ENCODE assay signal across 11 cellular contexts in the genomic region with DNA sequence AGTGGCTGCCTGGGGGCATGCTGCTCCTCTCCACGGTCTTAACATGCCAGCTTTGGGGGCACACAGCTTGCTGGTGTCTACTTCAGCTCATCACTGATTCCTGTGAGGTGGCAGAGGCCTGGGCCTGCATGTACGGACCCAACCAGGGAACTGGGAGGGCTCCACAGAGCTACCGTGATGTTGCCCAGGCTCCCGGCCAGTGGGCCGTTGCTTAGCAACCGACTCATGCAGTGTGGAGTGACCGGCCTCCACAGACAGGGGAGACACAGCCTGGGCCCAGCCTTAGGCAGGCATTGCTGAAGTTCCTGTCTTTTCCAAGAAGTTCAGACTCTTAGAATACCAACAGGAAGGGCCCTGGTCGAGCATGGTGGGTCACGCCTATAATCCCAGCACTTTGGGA. TPM values are rescaled to one million over a fixed set of nuclear protein-coding genes. Genes with fewer than 3 reads are reported as not detected.
DNase-seq lines count a peak whose midpoint lies in the region; ATAC-seq and TF ChIP-seq lines count a peak whose summit lies in the region.
"Had no signal": no experiment of that assay in that cellular context is flagged by ENCODE, and none has a peak within 500 bp of the region (broad histone marks: within the 10 kb centered on the region; RNA-seq: fewer than 3 reads in every experiment).

No MANE protein-coding gene starts in this region.

- H3K4me3 ChIP-seq in osteoblast (ENCODE audit: insufficient read depth, low read length), result no peak overlapping the region

- POLR2A ChIA-PET in WTC11 (lab: Charles Lee), result no interaction called here
- POLR2A ChIA-PET in activated CD8-positive, alpha-beta T cell treated with anti-CD3 and anti-CD28 coated beads, Interleukin-2, amount 10 ng/mL, durations not matched to agents 7 days and 5 days (lab: Charles Lee), result no interaction called here

- H3K9me3 Mint-ChIP-seq in WTC11, result no peaks in the 10 kb centered on the region
- no peaks in the 10 kb centered on the region for H3K9me3 Mint-ChIP-seq in activated CD8-positive, alpha-beta T cell treated with anti-CD3 and anti-CD28 coated beads, Interleukin-2, amount 10 ng/mL, durations not matched to agents 7 days and 5 days (ENCODE audit: insufficient read depth)
- H3K9me3 Mint-ChIP-seq in activated T-helper 2 cell treated with anti-CD3 and anti-CD28 coated beads, Interferon-gamma antibody, Interleukin-2, Interleukin-4, amounts not matched to agents 10 μg/mL and 5 μg/mL and 100 μg/mL, durations not matched to agents 14 hours and 24 hours and 36 hours, result no peaks in the 10 kb centered on the region
- H3K9me3 Mint-ChIP-seq: activated naive CD4-positive, alpha-beta T cell treated with anti-CD3 and anti-CD28 coated beads for 36 hours had no signal

- intact Hi-C loops in head of caudate nucleus (cut with DNase I), result no loop called here
- intact Hi-C loops in activated T-helper 2 cell treated with anti-CD3 and anti-CD28 coated beads, Interferon-gamma antibody, Interleukin-2, Interleukin-4, amounts not matched to agents 10 μg/mL and 5 μg/mL and 100 μg/mL, durations not matched to agents 14 hours and 24 hours and 36 hours (cut with micrococcal nuclease), result no loop called here

- H3K79me2 ChIP-seq in osteoblast (ENCODE audit: insufficient read depth, low read length), result no peaks in the 10 kb centered on the region

- peaks cover 14% of the 10 kb centered on the region for H3K4me1 Mint-ChIP-seq in WTC11
- H3K4me1 Mint-ChIP-seq in activated CD8-positive, alpha-beta T cell treated with anti-CD3 and anti-CD28 coated beads, Interleukin-2, amount 10 ng/mL, durations not matched to agents 7 days and 5 days (ENCODE audit: low read depth), result no peaks in the 10 kb centered on the region
- H3K4me1 Mint-ChIP-seq in activated T-helper 2 cell treated with anti-CD3 and anti-CD28 coated beads, Interferon-gamma antibody, Interleukin-2, Interleukin-4, amounts not matched to agents 10 μg/mL and 5 μg/mL and 100 μg/mL, durations not matched to agents 14 hours and 24 hours and 36 hours (ENCODE audit: low read depth), result no peaks in the 10 kb centered on the region
- H3K4me1 Mint-ChIP-seq: activated CD4-positive, alpha-beta T cell treated with anti-CD3 and anti-CD28 coated beads for 36 hours had no signal

- H3K36me3 ChIP-seq in osteoblast (ENCODE audit: insufficient read depth, low read length), result no peaks in the 10 kb centered on the region

- no peak overlapping the region for H3K27ac ChIP-seq in osteoblast (ENCODE audit: low read depth, low read length)
- H3K27ac ChIP-seq: epithelial cell of prostate had no signal

- H3K4me1 ChIP-seq in osteoblast (ENCODE audit: insufficient read depth, low read length), result no peaks in the 10 kb centered on the region

- no peak for TF ChIP-seq CTCF in WTC11 (IDR thresholded peaks at IDR 0.05)
- no peak for TF ChIP-seq CTCF in osteoblast (IDR thresholded peaks at IDR 0.05; ENCODE audit: extremely low read depth, low read depth, low read length)

- no peaks in the 10 kb centered on the region; the same call in 1 of the 2 replicates for H3K27me3 Mint-ChIP-seq in WTC11 (ENCODE audit: low read depth)
- no peaks in the 10 kb centered on the region for H3K27me3 Mint-ChIP-seq in activated CD8-positive, alpha-beta T cell treated with anti-CD3 and anti-CD28 coated beads, Interleukin-2, amount 10 ng/mL, durations not matched to agents 7 days and 5 days (ENCODE audit: low read depth)
- no peaks in the 10 kb centered on the region for H3K27me3 Mint-ChIP-seq in activated T-helper 2 cell treated with anti-CD3 and anti-CD28 coated beads, Interferon-gamma antibody, Interleukin-2, Interleukin-4, amounts not matched to agents 10 μg/mL and 5 μg/mL and 100 μg/mL, durations not matched to agents 14 hours and 24 hours and 36 hours (ENCODE audit: low read depth)
- H3K27me3 Mint-ChIP-seq: activated CD4-positive, alpha-beta T cell treated with anti-CD3 and anti-CD28 coated beads for 36 hours had no signal

- DNase-seq in GM04503 (ENCODE audit: low read depth) (peak; percentile 17), WTC11 (ENCODE audit: low spot score) (no peak), head of caudate nucleus (peak in 41 of 42 donors; percentile 33 to 80 (median 62)), osteoblast (ENCODE audit: insufficient read length, low spot score, missing footprints) (peak; percentile 92), NCI-H446 treated with DMSO at 0.1 percent for 48 hours (lab: John Stamatoyannopoulos, UW) (no peak)
- no peak for DNase-seq in activated CD8-positive, alpha-beta T cell treated with anti-CD3 and anti-CD28 coated beads, Interleukin-2, amount 10 ng/mL, durations not matched to agents 7 days and 5 days
- no peak for DNase-seq in activated T-helper 2 cell treated with anti-CD3 and anti-CD28 coated beads, Interferon-gamma antibody, Interleukin-2, Interleukin-4, amounts not matched to agents 10 μg/mL and 5 μg/mL and 100 μg/mL, durations not matched to agents 14 hours and 24 hours and 36 hours (ENCODE audit: low spot score)
- DNase-seq: activated CD4-positive, alpha-beta T cell treated with anti-CD3 and anti-CD28 coated beads for 36 hours; activated naive CD4-positive, alpha-beta T cell treated with anti-CD3 and anti-CD28 coated beads for 36 hours had no signal

- H3K9me3 ChIP-seq in osteoblast (ENCODE audit: low read depth, low read length), result no peaks in the 10 kb centered on the region

- no peaks in the 10 kb centered on the region for H3K27me3 ChIP-seq in osteoblast (ENCODE audit: insufficient read depth, low read length)

- ATAC-seq in WTC11 (peak; percentile 51), HG03457 (IDR thresholded peaks at IDR 0.05; ENCODE audit: unreplicated experiment) (no peak)
- ATAC-seq in activated CD8-positive, alpha-beta T cell treated with anti-CD3 and anti-CD28 coated beads, Interleukin-2, amount 10 ng/mL, durations not matched to agents 7 days and 5 days, result no peak
- ATAC-seq: activated CD4-positive, alpha-beta T cell treated with anti-CD3 and anti-CD28 coated beads for 36 hours had no signal

- no peak overlapping the region for H3K4me3 Mint-ChIP-seq in WTC11
- no peak overlapping the region for H3K4me3 Mint-ChIP-seq in activated CD8-positive, alpha-beta T cell treated with anti-CD3 and anti-CD28 coated beads, Interleukin-2, amount 10 ng/mL, durations not matched to agents 7 days and 5 days
- no peak overlapping the region for H3K4me3 Mint-ChIP-seq in activated T-helper 2 cell treated with anti-CD3 and anti-CD28 coated beads, Interferon-gamma antibody, Interleukin-2, Interleukin-4, amounts not matched to agents 10 μg/mL and 5 μg/mL and 100 μg/mL, durations not matched to agents 14 hours and 24 hours and 36 hours (ENCODE audit: low read depth)
- H3K4me3 Mint-ChIP-seq: activated CD4-positive, alpha-beta T cell treated with anti-CD3 and anti-CD28 coated beads for 36 hours; activated naive CD4-positive, alpha-beta T cell treated with anti-CD3 and anti-CD28 coated beads for 36 hours had no signal

- no peak overlapping the region for H2AFZ ChIP-seq in osteoblast (ENCODE audit: low read length)

- H3K27ac Mint-ChIP-seq in WTC11, result no peak overlapping the region; the same call in 1 of the 2 replicates
- H3K27ac Mint-ChIP-seq in activated CD8-positive, alpha-beta T cell treated with anti-CD3 and anti-CD28 coated beads, Interleukin-2, amount 10 ng/mL, durations not matched to agents 7 days and 5 days, result no peak overlapping the region
- no peak overlapping the region for H3K27ac Mint-ChIP-seq in activated T-helper 2 cell treated with anti-CD3 and anti-CD28 coated beads, Interferon-gamma antibody, Interleukin-2, Interleukin-4, amounts not matched to agents 10 μg/mL and 5 μg/mL and 100 μg/mL, durations not matched to agents 14 hours and 24 hours and 36 hours
- H3K27ac Mint-ChIP-seq: activated CD4-positive, alpha-beta T cell treated with anti-CD3 and anti-CD28 coated beads for 36 hours; activated naive CD4-positive, alpha-beta T cell treated with anti-CD3 and anti-CD28 coated beads for 36 hours had no signal

- no peak overlapping the region for H3K4me2 ChIP-seq in osteoblast (ENCODE audit: insufficient read depth, low read length)

- no peaks in the 10 kb centered on the region for H3K36me3 Mint-ChIP-seq in WTC11
- H3K36me3 Mint-ChIP-seq in activated CD8-positive, alpha-beta T cell treated with anti-CD3 and anti-CD28 coated beads, Interleukin-2, amount 10 ng/mL, durations not matched to agents 7 days and 5 days (ENCODE audit: low read depth), result no peaks in the 10 kb centered on the region
- H3K36me3 Mint-ChIP-seq in activated T-helper 2 cell treated with anti-CD3 and anti-CD28 coated beads, Interferon-gamma antibody, Interleukin-2, Interleukin-4, amounts not matched to agents 10 μg/mL and 5 μg/mL and 100 μg/mL, durations not matched to agents 14 hours and 24 hours and 36 hours (ENCODE audit: low read depth), result no peaks in the 10 kb centered on the region

- CTCF ChIA-PET in WTC11 (lab: Charles Lee), result interaction anchor here (1.0 to 1.3 kb wide), 2 partner anchors 12 to 718 kb away, joined by 3 to 4 read pairs; no protein-coding TSS in a partner anchor
- CTCF ChIA-PET in activated CD8-positive, alpha-beta T cell treated with anti-CD3 and anti-CD28 coated beads, Interleukin-2, amount 10 ng/mL, durations not matched to agents 7 days and 5 days (lab: Charles Lee), result no interaction called here

- H4K20me1 ChIP-seq in osteoblast (ENCODE audit: insufficient read depth, low read length), result peaks cover 4% of the 10 kb centered on the region

TF ChIP-seq in WTC11, 78 proteins besides CTCF, POLR2A, EP300 and RAD21 (continues in another document):
- TF ChIP-seq, protein P1, sequence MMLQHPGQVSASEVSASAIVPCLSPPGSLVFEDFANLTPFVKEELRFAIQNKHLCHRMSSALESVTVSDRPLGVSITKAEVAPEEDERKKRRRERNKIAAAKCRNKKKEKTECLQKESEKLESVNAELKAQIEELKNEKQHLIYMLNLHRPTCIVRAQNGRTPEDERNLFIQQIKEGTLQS (CRISPR knock-in tag; conservative IDR thresholded peaks at IDR 0.05), result no peak
- TF ChIP-seq, protein P2, sequence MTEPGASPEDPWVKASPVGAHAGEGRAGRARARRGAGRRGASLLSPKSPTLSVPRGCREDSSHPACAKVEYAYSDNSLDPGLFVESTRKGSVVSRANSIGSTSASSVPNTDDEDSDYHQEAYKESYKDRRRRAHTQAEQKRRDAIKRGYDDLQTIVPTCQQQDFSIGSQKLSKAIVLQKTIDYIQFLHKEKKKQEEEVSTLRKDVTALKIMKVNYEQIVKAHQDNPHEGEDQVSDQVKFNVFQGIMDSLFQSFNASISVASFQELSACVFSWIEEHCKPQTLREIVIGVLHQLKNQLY (CRISPR knock-in tag; IDR thresholded peaks at IDR 0.05), result no peak
- TF ChIP-seq NFE2L1 (CRISPR knock-in tag; IDR thresholded peaks at IDR 0.05), result no peak

RNA-seq across cellular contexts. Expression of a gene that starts 25.8 kb away (rescaled TPM):
- total RNA-seq in WTC11 (2021) (14.7 to 16.5 TPM (median 15.9 TPM) in 3 replicates), osteoblast (2.1 and 2.2 TPM in 2 replicates)
- under 1 TPM; 0.16 to 0.52 TPM for total RNA-seq in activated CD8-positive, alpha-beta T cell treated with anti-CD3 and anti-CD28 coated beads, Interleukin-2, amount 10 ng/mL, durations not matched to agents 7 days and 5 days
- total RNA-seq in activated T-helper 2 cell treated with anti-CD3 and anti-CD28 coated beads, Interferon-gamma antibody, Interleukin-2, Interleukin-4, amounts not matched to agents 10 μg/mL and 5 μg/mL and 100 μg/mL, durations not matched to agents 14 hours and 24 hours and 36 hours, result 1.8 and 1.9 TPM in 2 replicates

Comparison
In these comparisons a context has a peak if more than half of its experiments do, and no peak if none do; other contexts are left out.
1. DNase-seq: peak in GM04503 (single experiment), head of caudate nucleus (41 of 42) and osteoblast (single experiment); none in WTC11 (single experiment), activated CD8-positive, alpha-beta T cell treated with anti-CD3 and anti-CD28 coated beads, Interleukin-2, amount 10 ng/mL, durations not matched to agents 7 days and 5 days (single experiment), NCI-H446 treated with DMSO at 0.1 percent for 48 hours (single experiment) and activated T-helper 2 cell treated with anti-CD3 and anti-CD28 coated beads, Interferon-gamma antibody, Interleukin-2, Interleukin-4, amounts not matched to agents 10 μg/mL and 5 μg/mL and 100 μg/mL, durations not matched to agents 14 hours and 24 hours and 36 hours (single experiment).